In genomic region chr5:89668821-89669220, GRCh38 we compare ENCODE assay signal across 22 cellular contexts.
"Had no signal": no experiment of that assay in that cellular context is flagged by ENCODE, and none has a peak within 500 bp of the region (broad histone marks: within the 10 kb centered on the region; RNA-seq: fewer than 3 reads in every experiment).

No MANE protein-coding gene starts in this region.

- H3K4me1 Mint-ChIP-seq: activated CD4-positive, alpha-beta T cell treated with anti-CD3 and anti-CD28 coated beads, Interleukin-2, amount 10 ng/mL, durations not matched to agents 7 days and 5 days; activated naive CD8-positive, alpha-beta T cell treated with anti-CD3 and anti-CD28 coated beads, Interleukin-2, amount 50 U/mL, for 24 hours had no signal

- H3K36me3 Mint-ChIP-seq: activated CD4-positive, alpha-beta memory T cell treated with anti-CD3 and anti-CD28 coated beads for 36 hours had no signal

- H3K4me3 ChIP-seq: breast epithelium, Peyer's patch, SK-N-MC had no signal

- H3K27me3 Mint-ChIP-seq: activated CD4-positive, alpha-beta memory T cell treated with anti-CD3 and anti-CD28 coated beads for 36 hours; activated CD4-positive, alpha-beta T cell treated with anti-CD3 and anti-CD28 coated beads, Interleukin-2, amount 10 ng/mL, durations not matched to agents 7 days and 5 days; activated naive CD8-positive, alpha-beta T cell treated with anti-CD3 and anti-CD28 coated beads, Interleukin-2, amount 50 U/mL, for 24 hours had no signal

- H3K4me1 ChIP-seq: breast epithelium, Peyer's patch had no signal

- ATAC-seq: activated naive CD4-positive, alpha-beta T cell treated with anti-CD3 and anti-CD28 coated beads, Interleukin-2, amount 50 U/mL, for 72 hours; activated naive CD8-positive, alpha-beta T cell treated with anti-CD3 and anti-CD28 coated beads, Interleukin-2, amount 50 U/mL, for 24 hours; activated T-cell treated with anti-CD3 and anti-CD28 coated beads, Interleukin-2, amount 50 U/mL, for 4 hours had no signal

- H3K27ac ChIP-seq: breast epithelium, Peyer's patch, SK-N-MC, VCaP had no signal

- H3K4me3 Mint-ChIP-seq: activated CD4-positive, alpha-beta memory T cell treated with anti-CD3 and anti-CD28 coated beads for 36 hours; activated CD4-positive, alpha-beta T cell treated with anti-CD3 and anti-CD28 coated beads, Interleukin-2, amount 10 ng/mL, durations not matched to agents 7 days and 5 days; activated naive CD8-positive, alpha-beta T cell treated with anti-CD3 and anti-CD28 coated beads, Interleukin-2, amount 50 U/mL, for 24 hours; activated T-cell treated with anti-CD3 and anti-CD28 coated beads, Interleukin-2, amount 50 U/mL, for 4 hours had no signal

- DNase-seq: activated CD4-positive, alpha-beta memory T cell treated with anti-CD3 and anti-CD28 coated beads for 36 hours; activated CD4-positive, alpha-beta T cell treated with anti-CD3 and anti-CD28 coated beads, Interleukin-2, amount 10 ng/mL, durations not matched to agents 7 days and 5 days; activated CD4-positive, CD25-positive, alpha-beta regulatory T cell; activated CD8-positive, alpha-beta memory T cell treated with anti-CD3 and anti-CD28 coated beads for 24 hours; activated effector memory CD4-positive, alpha-beta T cell treated with anti-CD3 and anti-CD28 coated beads, Interleukin-2, amount 50 U/mL, for 16 hours; activated naive CD4-positive, alpha-beta T cell treated with Interleukin-2 at 50 U/mL for 16 hours; activated naive CD8-positive, alpha-beta T cell treated with anti-CD3 and anti-CD28 coated beads, Interleukin-2, amount 50 U/mL, for 24 hours; activated T-cell treated with anti-CD3 and anti-CD28 coated beads, Interleukin-2, amount 50 U/mL, for 4 hours; caudate nucleus; MM.1S; NCI-H1105 treated with DMSO at 0.1 percent for 48 hours; NCI-H1436 treated with DMSO at 0.1 percent for 48 hours; NCI-H187; NCI-H2081; NCI-H524; Peyer's patch; SIG-M5; T-helper 1 cell had no signal

- H3K36me3 ChIP-seq: breast epithelium, Peyer's patch had no signal

- H3K9me3 Mint-ChIP-seq: activated CD4-positive, alpha-beta T cell treated with anti-CD3 and anti-CD28 coated beads, Interleukin-2, amount 10 ng/mL, durations not matched to agents 7 days and 5 days had no signal

- H3K27ac Mint-ChIP-seq: activated CD4-positive, alpha-beta memory T cell treated with anti-CD3 and anti-CD28 coated beads for 36 hours; activated CD4-positive, alpha-beta T cell treated with anti-CD3 and anti-CD28 coated beads, Interleukin-2, amount 10 ng/mL, durations not matched to agents 7 days and 5 days; activated naive CD4-positive, alpha-beta T cell treated with anti-CD3 and anti-CD28 coated beads, Interleukin-2, amount 50 U/mL, for 72 hours; activated naive CD8-positive, alpha-beta T cell treated with anti-CD3 and anti-CD28 coated beads, Interleukin-2, amount 50 U/mL, for 24 hours had no signal

- H3K9me3 ChIP-seq: Peyer's patch had no signal

- H3K27me3 ChIP-seq: breast epithelium, Peyer's patch had no signal
